In genomic region chr5:157915638-157916037, GRCh38 we compare ENCODE assay signal across 8 cellular contexts. TPM values are rescaled to one million over a fixed set of nuclear protein-coding genes. Genes with fewer than 3 reads are reported as not detected.
A peak's percentile ranks its signal among the peaks of the same experiment; 100 is the strongest.
DNase-seq lines count a peak whose midpoint lies in the region; ATAC-seq lines count a peak whose summit lies in the region.

No MANE protein-coding gene starts in this region.

- DNase-seq in Ammon's horn (ENCODE audit: low spot score) (peak; percentile 93), NCI-H510A (lab: John Stamatoyannopoulos, UW) (peak; percentile 52), epidermal melanocyte (ENCODE audit: insufficient read length, low spot score) (peak; percentile 72), mesenteric fat pad (ENCODE audit: low spot score) (peak; percentile 89), NOMO-1 (lab: John Stamatoyannopoulos, UW; ENCODE audit: unreplicated experiment in 2 of 2) (no peak), NCI-H146 treated with DMSO at 0.1 percent for 48 hours (lab: John Stamatoyannopoulos, UW; ENCODE audit: unreplicated experiment) (no peak), NCI-H1694 (lab: John Stamatoyannopoulos, UW) (no peak)

- ATAC-seq in HG03280 (IDR thresholded peaks at IDR 0.05; ENCODE audit: unreplicated experiment): no peak

RNA-seq across cellular contexts. Expression of gene CLINT1, which starts 56.7 kb away (rescaled TPM):
- total RNA-seq in mesenteric fat pad: 74.6 TPM

Comparison
In these comparisons a context has a peak if more than half of its experiments do, and no peak if none do; other contexts are left out.
1. DNase-seq: peak in Ammon's horn (single experiment), NCI-H510A (single experiment), epidermal melanocyte (single experiment) and mesenteric fat pad (single experiment); none in NOMO-1 (0 of 2), NCI-H146 treated with DMSO at 0.1 percent for 48 hours (single experiment) and NCI-H1694 (single experiment).